Comparison of ENCODE assay signal across 23 cellular contexts in genomic region chr3:122586098-122586497, GRCh38. TPM values are rescaled to one million over a fixed set of nuclear protein-coding genes. Genes with fewer than 3 reads are reported as not detected.
DNase-seq lines count a peak whose midpoint lies in the region; ATAC-seq, FAIRE-seq and TF ChIP-seq lines count a peak whose summit lies in the region.
"Had no signal": no experiment of that assay in that cellular context is flagged by ENCODE, and none has a peak within 500 bp of the region (broad histone marks: within the 10 kb centered on the region; RNA-seq: fewer than 3 reads in every experiment).

No MANE protein-coding gene starts in this region.

- TF ChIP-seq CTCF in activated CD8-positive, alpha-beta T cell treated with anti-CD3 and anti-CD28 coated beads for 36 hours (IDR thresholded peaks at IDR 0.05) = no peak

- intact Hi-C loops in activated CD8-positive, alpha-beta T cell treated with anti-CD3 and anti-CD28 coated beads for 36 hours (cut with micrococcal nuclease) = no loop called here
- intact Hi-C loops in left colon (cut with DNase I, micrococcal nuclease) = no loop called here

- FAIRE-seq in GM18507 (lab: Jason Lieb, UNC) = peak; percentile 59
- FAIRE-seq: A204.1, GM19239, HepG2 had no signal

- no peaks in the 10 kb centered on the region for H3K27me3 Mint-ChIP-seq in activated T-cell treated with anti-CD3 and anti-CD28 coated beads, Interleukin-2, amount 50 U/mL, for 24 hours
- H3K27me3 Mint-ChIP-seq in activated CD8-positive, alpha-beta T cell treated with anti-CD3 and anti-CD28 coated beads for 36 hours = no peaks in the 10 kb centered on the region
- no peaks in the 10 kb centered on the region for H3K27me3 Mint-ChIP-seq in immature natural killer cell (ENCODE audit: low read depth in 3 of 3)
- H3K27me3 Mint-ChIP-seq: CD4-positive, alpha-beta T cell had no signal

- H3K4me3 Mint-ChIP-seq in activated T-cell treated with anti-CD3 and anti-CD28 coated beads, Interleukin-2, amount 50 U/mL, for 24 hours = no peak overlapping the region
- H3K4me3 Mint-ChIP-seq in activated CD8-positive, alpha-beta T cell treated with anti-CD3 and anti-CD28 coated beads for 36 hours = no peak overlapping the region
- H3K4me3 Mint-ChIP-seq in immature natural killer cell = no peak overlapping the region
- H3K4me3 Mint-ChIP-seq: CD4-positive, alpha-beta T cell had no signal

- H3K4me1 Mint-ChIP-seq in activated T-cell treated with anti-CD3 and anti-CD28 coated beads, Interleukin-2, amount 50 U/mL, for 24 hours (ENCODE audit: low read depth) = peaks cover 47% of the 10 kb centered on the region
- peaks cover 47% of the 10 kb centered on the region for H3K4me1 Mint-ChIP-seq in activated CD8-positive, alpha-beta T cell treated with anti-CD3 and anti-CD28 coated beads for 36 hours (ENCODE audit: low read depth)
- peaks cover 63 to 91% of the 10 kb centered on the region in 2 donors for H3K4me1 Mint-ChIP-seq in immature natural killer cell

- ATAC-seq in activated CD8-positive, alpha-beta T cell treated with anti-CD3 and anti-CD28 coated beads for 36 hours = peak; percentile 51
- ATAC-seq in left colon = no peak
- no peak for ATAC-seq in GM21723 (IDR thresholded peaks at IDR 0.05; ENCODE audit: unreplicated experiment)
- ATAC-seq: HCT116 had no signal

- POLR2A ChIA-PET in activated CD8-positive, alpha-beta T cell treated with anti-CD3 and anti-CD28 coated beads for 36 hours (lab: Charles Lee) = no interaction called here

- H3K9me3 Mint-ChIP-seq in activated T-cell treated with anti-CD3 and anti-CD28 coated beads, Interleukin-2, amount 50 U/mL, for 24 hours = peaks cover 24% of the 10 kb centered on the region
- H3K9me3 Mint-ChIP-seq in activated CD8-positive, alpha-beta T cell treated with anti-CD3 and anti-CD28 coated beads for 36 hours = peaks cover 26% of the 10 kb centered on the region
- H3K9me3 Mint-ChIP-seq in immature natural killer cell = peaks cover 4 to 28% (median 18%) of the 10 kb centered on the region in 6 donors

- no peak for DNase-seq in activated T-cell treated with anti-CD3 and anti-CD28 coated beads, Interleukin-2, amount 50 U/mL, for 24 hours
- DNase-seq in activated T-cell treated with anti-CD3 and anti-CD28 coated beads for 4 hours (no peak), GM18507 (ENCODE audit: extremely low spot score, insufficient read length, low read depth) (no peak), immature natural killer cell (no peak), globus pallidus (ENCODE audit: low spot score) (no peak), left colon (no peak)
- no peak for DNase-seq in activated CD8-positive, alpha-beta T cell treated with anti-CD3 and anti-CD28 coated beads for 36 hours
- DNase-seq: Caco-2; CD4-positive, alpha-beta T cell; GF-D8; GOT3; KBM-7; MV-4-11; NCI-H1694 treated with DMSO at 0.1 percent for 48 hours; NCI-H510A treated with DMSO at 0.1 percent for 48 hours; NCI-H774; RPMI8226; SHP77 treated with DMSO at 0.1 percent for 48 hours had no signal

- peak overlapping the region; percentile 59 for H3K27ac Mint-ChIP-seq in activated T-cell treated with anti-CD3 and anti-CD28 coated beads, Interleukin-2, amount 50 U/mL, for 24 hours
- peak overlapping the region; percentile 54 for H3K27ac Mint-ChIP-seq in activated CD8-positive, alpha-beta T cell treated with anti-CD3 and anti-CD28 coated beads for 36 hours
- peak overlapping the region in 4 of 6 donors; percentile 34 to 73 (median 54) for H3K27ac Mint-ChIP-seq in immature natural killer cell
- H3K27ac Mint-ChIP-seq: CD4-positive, alpha-beta T cell had no signal

- H3K36me3 Mint-ChIP-seq in activated T-cell treated with anti-CD3 and anti-CD28 coated beads, Interleukin-2, amount 50 U/mL, for 24 hours (ENCODE audit: low read depth) = peaks cover 39% of the 10 kb centered on the region
- peaks cover 45% of the 10 kb centered on the region for H3K36me3 Mint-ChIP-seq in activated CD8-positive, alpha-beta T cell treated with anti-CD3 and anti-CD28 coated beads for 36 hours (ENCODE audit: low read depth)
- H3K36me3 Mint-ChIP-seq in immature natural killer cell = peaks cover 34 to 36% (median 35%) of the 10 kb centered on the region in 3 donors

- CTCF ChIA-PET in activated CD8-positive, alpha-beta T cell treated with anti-CD3 and anti-CD28 coated beads for 36 hours (lab: Charles Lee) = no interaction called here

RNA-seq across cellular contexts. Expression of gene PARP15, which starts 8.6 kb away (rescaled TPM):
- 10 to 100 TPM; 13.3 to 14.0 TPM for total RNA-seq in activated CD8-positive, alpha-beta T cell treated with anti-CD3 and anti-CD28 coated beads for 36 hours
- 10 to 100 TPM in 2 of 3 donors, 1 to 10 TPM in 1; 9.4 to 17.0 (median 14.1) TPM for polyA plus RNA-seq in immature natural killer cell
- 1 to 10 TPM in 1 of 2 donors, under 1 TPM in 1; 0.70 to 1.4 TPM for total RNA-seq in left colon
- polyA plus RNA-seq: HepG2 had no signal

RNA-seq across cellular contexts. Expression of gene DTX3L, which starts 22.0 kb away (rescaled TPM):
- total RNA-seq in activated CD8-positive, alpha-beta T cell treated with anti-CD3 and anti-CD28 coated beads for 36 hours = 10 to 100 TPM; 22.1 to 25.9 TPM
- 10 to 100 TPM; 15.1 to 38.3 (median 16.3) TPM for polyA plus RNA-seq in immature natural killer cell
- total RNA-seq in left colon = 10 to 100 TPM; 43.9 to 60.5 TPM

RNA-seq across cellular contexts. Expression of gene PARP9, which starts 22.0 kb away (rescaled TPM):
- 10 to 100 TPM; 17.8 to 18.5 TPM for total RNA-seq in activated CD8-positive, alpha-beta T cell treated with anti-CD3 and anti-CD28 coated beads for 36 hours
- 10 to 100 TPM; 18.1 to 43.9 (median 28.4) TPM for polyA plus RNA-seq in immature natural killer cell
- 10 to 100 TPM; 22.4 to 48.2 TPM for total RNA-seq in left colon

Comparison
In these comparisons a context has a peak if more than half of its experiments do, and no peak if none do; other contexts are left out.
1. RNA of gene PARP15, which starts 8.6 kb away (total RNA-seq): 13.3 to 14.0 TPM in activated CD8-positive, alpha-beta T cell treated with anti-CD3 and anti-CD28 coated beads for 36 hours; 0.70 to 1.4 TPM in left colon; every median in the first group is over 4 times any median in the second.
2. Peak in every context shown above with its lines, with median percentiles within 50 percentile points of each other: H3K27ac Mint-ChIP-seq.